In the genomic region with DNA sequence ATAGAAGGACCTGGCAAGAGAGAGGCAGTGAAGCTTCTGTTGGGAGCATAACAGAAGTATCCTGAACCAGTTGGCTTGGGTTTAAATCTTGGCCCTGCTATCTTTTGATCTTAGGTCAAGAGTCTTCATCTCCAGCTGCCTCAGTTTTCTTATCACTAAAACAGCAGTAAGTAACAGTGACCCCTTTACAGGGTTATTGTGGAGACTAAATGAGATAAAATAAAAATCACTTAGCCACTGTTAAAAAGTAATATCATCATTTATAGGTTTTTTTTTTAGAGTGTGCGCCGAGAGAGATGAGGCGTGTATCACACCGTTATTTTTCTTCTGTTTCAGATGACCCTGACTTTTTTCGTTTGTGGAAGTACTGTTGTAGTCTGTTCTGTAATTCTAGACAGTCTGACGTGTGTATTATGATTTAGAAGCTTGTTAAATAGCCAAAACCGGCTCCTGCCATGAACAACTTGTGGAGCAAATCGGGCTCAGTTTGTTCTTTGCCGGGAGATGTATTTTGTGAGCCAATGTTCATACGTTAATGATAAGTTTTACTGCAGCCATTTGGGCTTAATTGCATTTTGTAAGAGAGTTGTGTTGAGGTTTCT, we compare ENCODE assay signal across 7 cellular contexts. TPM values are rescaled to one million over a fixed set of nuclear protein-coding genes. Genes with fewer than 3 reads are reported as not detected.
A peak's percentile ranks its signal among the peaks of the same experiment; 100 is the strongest.
DNase-seq lines count a peak whose midpoint lies in the region; ATAC-seq and TF ChIP-seq lines count a peak whose summit lies in the region.

No MANE protein-coding gene starts in this region.

- intact Hi-C loops in activated T-helper 1 cell treated with anti-CD3 and anti-CD28 coated beads, Interleukin-12 subunit alpha, Interleukin-12 subunit beta, Interleukin-2, Interleukin-4 antibody, amounts not matched to agents 30 ng/mL and 10 ng/mL and 1 ng/mL, durations not matched to agents 14 hours and 24 hours and 36 hours (cut with micrococcal nuclease) = loop anchor here (2.0 kb wide), 2 partner anchors 65 to 1251 kb away; no protein-coding TSS in a partner anchor

- ATAC-seq in stimulated activated effector memory CD8-positive, alpha-beta T cell treated with anti-CD3 and anti-CD28 coated beads, Interleukin-12 subunit alpha, Interleukin-12 subunit beta, amount 100 ng/mL, for 72 hours = no peak
- ATAC-seq in HG03378 (IDR thresholded peaks at IDR 0.05; ENCODE audit: unreplicated experiment) (no peak), HG02970 (IDR thresholded peaks at IDR 0.05; ENCODE audit: low FRiP score, unreplicated experiment) (no peak)

- H3K27me3 ChIP-seq in HL-60 (ENCODE audit: insufficient read depth, poor library complexity, severe bottlenecking) = no peaks in the 10 kb centered on the region

- H3K9me3 Mint-ChIP-seq in activated T-helper 1 cell treated with anti-CD3 and anti-CD28 coated beads, Interleukin-12 subunit alpha, Interleukin-12 subunit beta, Interleukin-2, Interleukin-4 antibody, amounts not matched to agents 30 ng/mL and 10 ng/mL and 1 ng/mL, durations not matched to agents 14 hours and 24 hours and 36 hours = no peaks in the 10 kb centered on the region
- no peaks in the 10 kb centered on the region for H3K9me3 Mint-ChIP-seq in stimulated activated effector memory CD8-positive, alpha-beta T cell treated with anti-CD3 and anti-CD28 coated beads, Interleukin-12 subunit alpha, Interleukin-12 subunit beta, amount 100 ng/mL, for 72 hours

- H3K27me3 Mint-ChIP-seq in activated T-helper 1 cell treated with anti-CD3 and anti-CD28 coated beads, Interleukin-12 subunit alpha, Interleukin-12 subunit beta, Interleukin-2, Interleukin-4 antibody, amounts not matched to agents 30 ng/mL and 10 ng/mL and 1 ng/mL, durations not matched to agents 14 hours and 24 hours and 36 hours (ENCODE audit: insufficient read depth) = peaks cover 2% of the 10 kb centered on the region

- peaks cover 23% of the 10 kb centered on the region for H3K36me3 Mint-ChIP-seq in activated T-helper 1 cell treated with anti-CD3 and anti-CD28 coated beads, Interleukin-12 subunit alpha, Interleukin-12 subunit beta, Interleukin-2, Interleukin-4 antibody, amounts not matched to agents 30 ng/mL and 10 ng/mL and 1 ng/mL, durations not matched to agents 14 hours and 24 hours and 36 hours (ENCODE audit: low read depth)
- H3K36me3 Mint-ChIP-seq in stimulated activated effector memory CD8-positive, alpha-beta T cell treated with anti-CD3 and anti-CD28 coated beads, Interleukin-12 subunit alpha, Interleukin-12 subunit beta, amount 100 ng/mL, for 72 hours = peaks cover 67% of the 10 kb centered on the region

- H3K27ac Mint-ChIP-seq in activated T-helper 1 cell treated with anti-CD3 and anti-CD28 coated beads, Interleukin-12 subunit alpha, Interleukin-12 subunit beta, Interleukin-2, Interleukin-4 antibody, amounts not matched to agents 30 ng/mL and 10 ng/mL and 1 ng/mL, durations not matched to agents 14 hours and 24 hours and 36 hours = peak overlapping the region; percentile 100
- H3K27ac Mint-ChIP-seq in stimulated activated effector memory CD8-positive, alpha-beta T cell treated with anti-CD3 and anti-CD28 coated beads, Interleukin-12 subunit alpha, Interleukin-12 subunit beta, amount 100 ng/mL, for 72 hours = peak overlapping the region; percentile 96

- H3K4me3 Mint-ChIP-seq in activated T-helper 1 cell treated with anti-CD3 and anti-CD28 coated beads, Interleukin-12 subunit alpha, Interleukin-12 subunit beta, Interleukin-2, Interleukin-4 antibody, amounts not matched to agents 30 ng/mL and 10 ng/mL and 1 ng/mL, durations not matched to agents 14 hours and 24 hours and 36 hours = peak overlapping the region; percentile 95
- H3K4me3 Mint-ChIP-seq in stimulated activated effector memory CD8-positive, alpha-beta T cell treated with anti-CD3 and anti-CD28 coated beads, Interleukin-12 subunit alpha, Interleukin-12 subunit beta, amount 100 ng/mL, for 72 hours = peak overlapping the region; percentile 91

- DNase-seq in HL-60 (ENCODE audit: low read depth in 1 of 2, low spot score in 1 of 2) = no peak
- no peak for DNase-seq in activated T-helper 1 cell treated with anti-CD3 and anti-CD28 coated beads, Interleukin-12 subunit alpha, Interleukin-12 subunit beta, Interleukin-2, Interleukin-4 antibody, amounts not matched to agents 30 ng/mL and 10 ng/mL and 1 ng/mL, durations not matched to agents 14 hours and 24 hours and 36 hours (ENCODE audit: low spot score)
- no peak for DNase-seq in stimulated activated effector memory CD8-positive, alpha-beta T cell treated with anti-CD3 and anti-CD28 coated beads, Interleukin-12 subunit alpha, Interleukin-12 subunit beta, amount 100 ng/mL, for 72 hours (ENCODE audit: low spot score in 2 of 2)
- no peak for DNase-seq in stimulated activated CD4-positive, alpha-beta T cell treated with anti-CD3 and anti-CD28 coated beads, Interleukin-4, amount 100 ng/mL, for 24 hours

- H3K27ac ChIP-seq in HL-60 (replicated peaks) = peak overlapping the region; percentile 89

- peaks cover 36% of the 10 kb centered on the region for H3K4me1 Mint-ChIP-seq in activated T-helper 1 cell treated with anti-CD3 and anti-CD28 coated beads, Interleukin-12 subunit alpha, Interleukin-12 subunit beta, Interleukin-2, Interleukin-4 antibody, amounts not matched to agents 30 ng/mL and 10 ng/mL and 1 ng/mL, durations not matched to agents 14 hours and 24 hours and 36 hours (ENCODE audit: low read depth)
- peaks cover 30% of the 10 kb centered on the region for H3K4me1 Mint-ChIP-seq in stimulated activated effector memory CD8-positive, alpha-beta T cell treated with anti-CD3 and anti-CD28 coated beads, Interleukin-12 subunit alpha, Interleukin-12 subunit beta, amount 100 ng/mL, for 72 hours

- H3K4me3 ChIP-seq in HL-60 (replicated peaks; ENCODE audit: insufficient read depth, low read length) (peak overlapping the region; percentile 93), iPS-11a (ENCODE audit: low read depth, low read length) (peak overlapping the region; percentile 94)

- no peak for TF ChIP-seq CTCF in HL-60 (IDR thresholded peaks at IDR 0.05; ENCODE audit: insufficient read depth, low read length)

RNA-seq across cellular contexts. Expression of a gene that starts 1.2 kb away (rescaled TPM):
- 147 and 154 TPM in 2 replicates for total RNA-seq in activated T-helper 1 cell treated with anti-CD3 and anti-CD28 coated beads, Interleukin-12 subunit alpha, Interleukin-12 subunit beta, Interleukin-2, Interleukin-4 antibody, amounts not matched to agents 30 ng/mL and 10 ng/mL and 1 ng/mL, durations not matched to agents 14 hours and 24 hours and 36 hours
